Comparison of ENCODE assay signal across 11 cellular contexts in genomic region chr2:168211664-168212163, GRCh38. TPM values are rescaled to one million over a fixed set of nuclear protein-coding genes. Genes with fewer than 3 reads are reported as not detected.
DNase-seq lines count a peak whose midpoint lies in the region; ATAC-seq, FAIRE-seq and TF ChIP-seq lines count a peak whose summit lies in the region.
"Had no signal": no experiment of that assay in that cellular context is flagged by ENCODE, and none has a peak within 500 bp of the region (broad histone marks: within the 10 kb centered on the region; RNA-seq: fewer than 3 reads in every experiment).

No MANE protein-coding gene starts in this region.

- CTCF ChIA-PET in A549 (lab: Yijun Ruan, JAX): no interaction called here

- H3K9me3 ChIP-seq in A549 (no peaks in the 10 kb centered on the region), Peyer's patch (no peaks in the 10 kb centered on the region)

- no peaks in the 10 kb centered on the region for H3K9me3 Mint-ChIP-seq in immature natural killer cell
- H3K9me3 Mint-ChIP-seq: dendritic cell treated with granulocyte-macrophage colony-stimulating factor and Interleukin-4, amounts not matched to agents 40 ng/mL and 50 ng/mL, for 4 days had no signal

- H3K4me1 ChIP-seq in A549 (peaks cover 25% of the 10 kb centered on the region), Peyer's patch (peaks cover 0 to 40% (median 5%) of the 10 kb centered on the region in 4 donors)

- peak overlapping the region in 5 of 6 donors; percentile 18 to 46 (median 31) for H3K27ac Mint-ChIP-seq in immature natural killer cell
- H3K27ac Mint-ChIP-seq: dendritic cell treated with granulocyte-macrophage colony-stimulating factor and Interleukin-4, amounts not matched to agents 40 ng/mL and 50 ng/mL, for 4 days; neural progenitor cell had no signal

- H3K4me3 Mint-ChIP-seq in immature natural killer cell: peak overlapping the region; percentile 9 to 64 (median 46)
- H3K4me3 Mint-ChIP-seq: neural progenitor cell had no signal

- H3K27me3 Mint-ChIP-seq in immature natural killer cell (ENCODE audit: low read depth in 3 of 3): peaks cover 0 to 3% (median 2%) of the 10 kb centered on the region in 3 donors
- H3K27me3 Mint-ChIP-seq: dendritic cell treated with granulocyte-macrophage colony-stimulating factor and Interleukin-4, amounts not matched to agents 40 ng/mL and 50 ng/mL, for 4 days had no signal

- peak overlapping the region; percentile 59 for H3K4me2 ChIP-seq in A549

- DNase-seq in A549 (ENCODE audit: low read depth in 1 of 2, low spot score in 1 of 2) (no peak), Peyer's patch (no peak), immature natural killer cell (no peak), kidney glomerular epithelial cell (lab: John Stamatoyannopoulos, UW) (no peak), mesenteric fat pad (ENCODE audit: low spot score) (no peak), SIG-M5 treated with dmso at 0.1 percent for 504 hours (lab: John Stamatoyannopoulos, UW; ENCODE audit: unreplicated experiment) (no peak), glomerular visceral epithelial cell (ENCODE audit: extremely low spot score) (no peak)
- DNase-seq: DND-41 had no signal

- TF ChIP-seq CTCF in A549 (IDR thresholded peaks at IDR 0.05) (no peak), Peyer's patch (IDR thresholded peaks at IDR 0.05) (no peak)

- WGBS in A549 (ENCODE audit: missing lambda C conversion rate): 74% methylated on average over 5 of the region's 5 CpGs

- ATAC-seq in A549 (peak; percentile 49 to 60; a peak in 5 of 6 replicates), GM19463 (IDR thresholded peaks at IDR 0.05; ENCODE audit: unreplicated experiment) (peak; percentile 70)

- H3K27ac ChIP-seq in A549 (peak overlapping the region; percentile 43 to 64), Peyer's patch (peak overlapping the region in 3 of 4 donors; percentile 25 to 84 (median 55))
- H3K27ac ChIP-seq: neural progenitor cell had no signal

- TF ChIP-seq POLR2A in A549 (IDR thresholded peaks at IDR 0.05; ENCODE audit: low read length) (no peak), Peyer's patch (IDR thresholded peaks at IDR 0.05) (no peak)

- no peak for TF ChIP-seq RAD21 in A549 (conservative IDR thresholded peaks at IDR 0.05 in 1 of 2, IDR thresholded peaks at IDR 0.05 in 1 of 2)

- peaks cover 79 to 87% of the 10 kb centered on the region in 2 donors for H3K4me1 Mint-ChIP-seq in immature natural killer cell
- H3K4me1 Mint-ChIP-seq: neural progenitor cell had no signal

- no peaks in the 10 kb centered on the region for H3K27me3 ChIP-seq in Peyer's patch
- H3K27me3 ChIP-seq: neural progenitor cell had no signal

- no peak overlapping the region for H3K4me3 ChIP-seq in A549
- no peak overlapping the region for H3K4me3 ChIP-seq in Peyer's patch
- H3K4me3 ChIP-seq: neural progenitor cell had no signal

- POLR2A ChIA-PET in A549 (lab: Yijun Ruan, JAX): no interaction called here

- no peaks in the 10 kb centered on the region for H3K36me3 ChIP-seq in Peyer's patch
- H3K36me3 ChIP-seq: neural progenitor cell had no signal

- FAIRE-seq in A549 (lab: Jason Lieb, UNC): no peak

- TF ChIP-seq EP300 in A549 (IDR thresholded peaks at IDR 0.05): no peak

- H3K36me3 Mint-ChIP-seq in immature natural killer cell: peaks cover 0 to 3% (median 0%) of the 10 kb centered on the region in 3 donors

TF ChIP-seq in A549, 52 proteins besides CTCF, POLR2A, EP300 and RAD21:
- no peak for TF ChIP-seq NFE2L2 (conservative IDR thresholded peaks at IDR 0.05; ENCODE audit: low read length)
- no peak for TF ChIP-seq ESRRA (IDR thresholded peaks at IDR 0.05; ENCODE audit: borderline replicate concordance, low read length)
- TF ChIP-seq KDM5A (IDR thresholded peaks at IDR 0.05): no peak

RNA-seq across cellular contexts. Expression of gene STK39, which starts 35.7 kb away (rescaled TPM):
- polyA plus RNA-seq in A549 (2011; rRNA removed): 17.9 and 27.2 TPM in 2 replicates
- 5.1 and 5.5 TPM in 2 replicates for polyA plus RNA-seq in A549 (2012; cell fraction: cytosol; rRNA removed)
- polyA plus RNA-seq in A549 (2012; cell fraction: nucleus; rRNA removed): 2.0 and 4.6 TPM in 2 replicates
- 11.2 to 14.2 TPM (median 14.1 TPM) in 3 replicates for polyA plus RNA-seq in A549 (2017; fragmentation: RNase III; extraction: RNeasy Plus Mini Kit Qiagen cat#74134 plus additional on column Dnase treatment)
- 7.4 and 7.6 TPM in 2 replicates for polyA minus RNA-seq in A549 (2011; rRNA and poly(A)+ RNA removed)
- total RNA-seq in Peyer's patch: 10 to 100 TPM; 39.6 to 55.9 (median 51.0) TPM
- polyA plus RNA-seq in immature natural killer cell: 10 to 100 TPM in 1 of 3 donors, 1 to 10 TPM in 2; 5.8 to 11.5 (median 9.3) TPM
- total RNA-seq in mesenteric fat pad: 40.5 TPM
